15 cellular contexts compared by ENCODE assay signal in genomic region chr13:64127192-64127591, GRCh38.
A peak's percentile ranks its signal among the peaks of the same experiment; 100 is the strongest.
DNase-seq lines count a peak whose midpoint lies in the region; ATAC-seq, FAIRE-seq and TF ChIP-seq lines count a peak whose summit lies in the region.
"Had no signal": no experiment of that assay in that cellular context is flagged by ENCODE, and none has a peak within 500 bp of the region (broad histone marks: within the 10 kb centered on the region; RNA-seq: fewer than 3 reads in every experiment).

No MANE protein-coding gene starts in this region.

- FAIRE-seq in K562 (lab: Jason Lieb, UNC), result no peak
- FAIRE-seq: D721Med, GM12891, GM19239 had no signal

- CTCF ChIA-PET in A673 (lab: Charles Lee) (no interaction called here), K562 (lab: Yijun Ruan, JAX; ENCODE audit: low intra/inter-chr PET ratio) (no interaction called here)

- peaks cover 24% of the 10 kb centered on the region for H3K4me1 ChIP-seq in A673 (ENCODE audit: insufficient read depth, low read length, poor library complexity, severe bottlenecking)
- peaks cover 20% of the 10 kb centered on the region for H3K4me1 ChIP-seq in Karpas-422 (ENCODE audit: low read length)
- H3K4me1 ChIP-seq in K562 (replicated peaks in 1 of 2; ENCODE audit: control insufficient read depth in 2 of 2, insufficient read depth in 2 of 2, low read length in 2 of 2), result no peaks in the 10 kb centered on the region
- no peaks in the 10 kb centered on the region for H3K4me1 ChIP-seq in effector memory CD4-positive, alpha-beta T cell (ENCODE audit: control insufficient read depth, insufficient read depth, low read length, poor library complexity, severe bottlenecking)
- H3K4me1 ChIP-seq: Caco-2 had no signal

- DNase-seq in A673 (ENCODE audit: low spot score) (no peak), Karpas-422 (no peak), K562 (ENCODE audit: extremely low read depth in 1 of 4, low spot score in 3 of 4) (no peak), NCI-H2081 treated with DMSO at 0.1 percent for 48 hours (lab: John Stamatoyannopoulos, UW) (no peak)
- DNase-seq in effector memory CD4-positive, alpha-beta T cell, result no peak
- DNase-seq: AML-193; Caco-2; CD4-positive, alpha-beta T cell had no signal

- no peaks in the 10 kb centered on the region for H3K9me2 ChIP-seq in Karpas-422 (replicated peaks; ENCODE audit: insufficient read depth, low read length)

- intact Hi-C loops in A673 (cut with micrococcal nuclease; ENCODE audit: unreplicated experiment) (no loop called here), K562 (cut with micrococcal nuclease) (no loop called here)

- ATAC-seq in K562 (no peak), HG02981 (IDR thresholded peaks at IDR 0.05; ENCODE audit: unreplicated experiment) (no peak)

- H3K79me2 ChIP-seq in Karpas-422 (ENCODE audit: low read length) (no peaks in the 10 kb centered on the region), K562 (ENCODE audit: control insufficient read depth, insufficient read depth, low read length) (no peaks in the 10 kb centered on the region)

- no peaks in the 10 kb centered on the region for H3K9me3 ChIP-seq in A673 (ENCODE audit: low read depth, low read length, poor library complexity, severe bottlenecking)
- H3K9me3 ChIP-seq in Karpas-422 (ENCODE audit: low read length), result no peaks in the 10 kb centered on the region
- no peaks in the 10 kb centered on the region for H3K9me3 ChIP-seq in K562 (replicated peaks; ENCODE audit: control insufficient read depth, insufficient read depth, low read depth, low read length)
- H3K9me3 ChIP-seq in effector memory CD4-positive, alpha-beta T cell (ENCODE audit: control insufficient read depth, low read length), result no peaks in the 10 kb centered on the region
- H3K9me3 ChIP-seq: Caco-2, HAP-1 had no signal

- no peaks in the 10 kb centered on the region for H4K20me1 ChIP-seq in Karpas-422 (ENCODE audit: insufficient read depth, low read depth, low read length)
- H4K20me1 ChIP-seq in K562 (replicated peaks; ENCODE audit: control insufficient read depth, insufficient read depth, low read length), result no peaks in the 10 kb centered on the region

- H3K4me2 ChIP-seq in Karpas-422 (ENCODE audit: low read depth, low read length, poor library complexity, severe bottlenecking), result no peak overlapping the region
- H3K4me2 ChIP-seq in K562 (ENCODE audit: insufficient read depth, low read length), result no peak overlapping the region

- WGBS in K562 (ENCODE audit: insufficient coverage, low coverage, missing lambda C conversion rate), result 4% methylated on average over 2 of the region's 2 CpGs

- POLR2A ChIA-PET in A673 (lab: Charles Lee; ENCODE audit: low non-redundant PET), result no interaction called here
- POLR2A ChIA-PET in K562 (lab: Yijun Ruan, JAX), result no interaction called here

- H3K4me3 ChIP-seq in A673 (ENCODE audit: low read depth, low read length, poor library complexity, severe bottlenecking), result no peak overlapping the region
- H3K4me3 ChIP-seq in Karpas-422 (ENCODE audit: low read length), result no peak overlapping the region
- H3K4me3 ChIP-seq in K562, result no peak overlapping the region
- no peak overlapping the region for H3K4me3 ChIP-seq in effector memory CD4-positive, alpha-beta T cell (ENCODE audit: insufficient read depth, low read depth, low read length, poor library complexity, severe bottlenecking)
- H3K4me3 ChIP-seq: HAP-1 had no signal

- BruUV-seq in A673 (replicated peaks; lab: Mats Ljungman, UMichigan) (TSS peak; percentile 44), K562 (replicated peaks; lab: Mats Ljungman, UMichigan) (no TSS peak)

- TF ChIP-seq POLR2A in K562 (conservative IDR thresholded peaks at IDR 0.05), result no peak

- H3K36me3 ChIP-seq in A673 (ENCODE audit: insufficient read depth, low read length, poor library complexity, severe bottlenecking), result no peaks in the 10 kb centered on the region
- no peaks in the 10 kb centered on the region for H3K36me3 ChIP-seq in Karpas-422 (ENCODE audit: insufficient read depth, low read length)
- no peaks in the 10 kb centered on the region for H3K36me3 ChIP-seq in K562 (ENCODE audit: control insufficient read depth, insufficient read depth, low read length)
- H3K36me3 ChIP-seq in effector memory CD4-positive, alpha-beta T cell (ENCODE audit: control insufficient read depth, insufficient read depth, low read length), result no peaks in the 10 kb centered on the region
- H3K36me3 ChIP-seq: HAP-1 had no signal

- H3K27me3 ChIP-seq in A673 (replicated peaks; ENCODE audit: insufficient read depth, low read depth, low read length, poor library complexity) (no peaks in the 10 kb centered on the region), Karpas-422 (ENCODE audit: low read length) (no peaks in the 10 kb centered on the region), K562 (ENCODE audit: control insufficient read depth in 2 of 2, insufficient read depth in 2 of 2, low read length in 2 of 2) (no peaks in the 10 kb centered on the region)
- no peaks in the 10 kb centered on the region for H3K27me3 ChIP-seq in effector memory CD4-positive, alpha-beta T cell (replicated peaks; ENCODE audit: control insufficient read depth, insufficient read depth, low read length, poor library complexity, severe bottlenecking)

- peak overlapping the region; percentile 63; the same call in 1 of the 2 replicates for H2AFZ ChIP-seq in Karpas-422 (ENCODE audit: low read length)
- H2AFZ ChIP-seq in K562 (ENCODE audit: low read depth, low read length), result no peak overlapping the region

- TF ChIP-seq CTCF in A673 (conservative IDR thresholded peaks at IDR 0.05; ENCODE audit: low read depth, low read length), result no peak
- TF ChIP-seq CTCF in K562 (IDR thresholded peaks at IDR 0.05 in 2 of 3, conservative IDR thresholded peaks at IDR 0.05 in 1 of 3; ENCODE audit: insufficient read depth in 2 of 3, low read depth in 1 of 3, low read length in 3 of 3), result no peak

- no peaks in the 10 kb centered on the region for H3K9me1 ChIP-seq in K562 (ENCODE audit: control insufficient read depth, insufficient read depth, low read length)

- TF ChIP-seq RAD21 in K562 (CRISPR knock-in tag; conservative IDR thresholded peaks at IDR 0.05 in 1 of 2, IDR thresholded peaks at IDR 0.05 in 1 of 2), result no peak

- peak overlapping the region; percentile 57 for H3K27ac ChIP-seq in A673 (ENCODE audit: low read depth, low read length, poor library complexity, severe bottlenecking)
- no peak overlapping the region for H3K27ac ChIP-seq in Karpas-422 (ENCODE audit: low read length)
- H3K27ac ChIP-seq in K562 (ENCODE audit: extremely low read depth, low read depth, low read length), result no peak overlapping the region
- no peak overlapping the region for H3K27ac ChIP-seq in effector memory CD4-positive, alpha-beta T cell (ENCODE audit: insufficient read depth, low read length, poor library complexity, severe bottlenecking)
- H3K27ac ChIP-seq: C4-2B, HL-60 had no signal

- in situ Hi-C loops in K562 (cut with MboI), result no loop called here

- TF ChIP-seq EP300 in K562 (IDR thresholded peaks at IDR 0.05; ENCODE audit: low read length), result no peak

- H3K9ac ChIP-seq in Karpas-422 (ENCODE audit: low read length) (no peak overlapping the region), K562 (ENCODE audit: insufficient read depth in 1 of 2, low read depth in 2 of 2, low read length in 2 of 2) (no peak overlapping the region)

TF ChIP-seq in K562, 482 proteins besides CTCF, POLR2A, EP300 and RAD21:
- TF ChIP-seq RFX7 (CRISPR knock-in tag; IDR thresholded peaks at IDR 0.05) (no peak), ZNF165 (CRISPR knock-in tag; IDR thresholded peaks at IDR 0.05; ENCODE audit: borderline replicate concordance) (no peak), CCNT2 (IDR thresholded peaks at IDR 0.05; ENCODE audit: borderline replicate concordance, extremely low read depth, insufficient read length, low read depth, low read length) (no peak), ZNF324 (CRISPR knock-in tag; IDR thresholded peaks at IDR 0.05) (no peak), SPI1 (IDR thresholded peaks at IDR 0.05; ENCODE audit: borderline replicate concordance, low read depth, low read length) (no peak), GATAD2A (IDR thresholded peaks at IDR 0.05) (no peak), ZNF316 (IDR thresholded peaks at IDR 0.05) (peak; percentile 11; the same call in 1 of the 2 replicates)
